In genomic region chr11:89617003-89617602, GRCh38 we compare ENCODE assay signal across 8 cellular contexts.
DNase-seq lines count a peak whose midpoint lies in the region; ATAC-seq, FAIRE-seq and TF ChIP-seq lines count a peak whose summit lies in the region.
"Not testable (repeated sequence)": the region's sequence is repeated elsewhere in the genome, so short reads cannot be mapped to it uniquely, and the experiment has no call there.

No MANE protein-coding gene starts in this region.

- not testable (repeated sequence) for H3K27me3 ChIP-seq in GM23248 (replicated peaks; ENCODE audit: insufficient read depth); RWPE2 (ENCODE audit: insufficient read depth, poor library complexity, severe bottlenecking); right lobe of liver; prostate gland (replicated peaks; ENCODE audit: insufficient read depth)

- 0% methylated on average over 1 of the region's 1 CpG for WGBS in A549 (ENCODE audit: missing lambda C conversion rate)
- 32 to 69% methylated on average over 1 of the region's 1 CpG for WGBS in GM23248 (ENCODE audit: low coverage in 1 of 2, low lambda C conversion rate in 2 of 2, missing lambda C conversion rate in 2 of 2), 2 experiments
- WGBS in right lobe of liver (ENCODE audit: insufficient coverage, low coverage, low lambda C conversion rate, missing lambda C conversion rate): 33% methylated on average over 1 of the region's 1 CpG
- 8% methylated on average over 1 of the region's 1 CpG for WGBS in prostate gland

- POLR2A ChIA-PET in A549 (lab: Yijun Ruan, JAX): not testable (repeated sequence)

- intact Hi-C loops in right lobe of liver (cut with DNase I); prostate gland (cut with DNase I): not testable (repeated sequence)

- ATAC-seq in A549 (peak; percentile 49 to 50; a peak in 2 of 6 replicates), RWPE2 (ENCODE audit: low read depth) (0 out of 3 replicates have a peak, but pooled peaks have one; percentile 53), right lobe of liver (peak; percentile 86 to 94 (median 89))

- not testable (repeated sequence) for TF ChIP-seq POLR2A in A549 (IDR thresholded peaks at IDR 0.05; ENCODE audit: low read length); right lobe of liver (IDR thresholded peaks at IDR 0.05); prostate gland (IDR thresholded peaks at IDR 0.05)

- not testable (repeated sequence) for H3K36me3 ChIP-seq in GM23248 (ENCODE audit: low read depth); RWPE2 (ENCODE audit: low read depth); right lobe of liver; prostate gland

- not testable (repeated sequence) for H3K9me3 ChIP-seq in A549; GM23248 (ENCODE audit: low read depth); RWPE2 (ENCODE audit: severe bottlenecking); right lobe of liver; prostate gland

- in situ Hi-C loops in GM23248 (cut with MboI): loop anchor here (25.0 kb wide), 2 partner anchors 280 to 505 kb away; no protein-coding TSS in a partner anchor

- not testable (repeated sequence) for H3F3A ChIP-seq in GM23248 (ENCODE audit: insufficient read depth)

- not testable (repeated sequence) for TF ChIP-seq EP300 in A549 (IDR thresholded peaks at IDR 0.05)

- not testable (repeated sequence) for H3K9ac ChIP-seq in GM23248

- H3K4me2 ChIP-seq in A549; GM23248 (ENCODE audit: unreplicated experiment): not testable (repeated sequence)

- H4K20me1 ChIP-seq in GM23248 (ENCODE audit: insufficient read depth): not testable (repeated sequence)

- TF ChIP-seq RAD21 in A549 (conservative IDR thresholded peaks at IDR 0.05 in 1 of 2, IDR thresholded peaks at IDR 0.05 in 1 of 2): peak; percentile 46 to 48; a peak in 4 of 5 replicates

- H2AFZ ChIP-seq in GM23248: not testable (repeated sequence)

- CTCF ChIA-PET in A549 (lab: Yijun Ruan, JAX): interaction anchor here (0.7 kb wide), 1 partner anchor 13 kb away, joined by 3 read pairs; no protein-coding TSS in a partner anchor

- H3K4me1 ChIP-seq in A549; GM23248 (ENCODE audit: insufficient read depth); RWPE2 (ENCODE audit: insufficient read depth, poor library complexity, severe bottlenecking); right lobe of liver; prostate gland (replicated peaks): not testable (repeated sequence)

- H3K27ac ChIP-seq in A549; GM23248; RWPE2 (ENCODE audit: poor library complexity, severe bottlenecking); right lobe of liver; prostate gland: not testable (repeated sequence)

- peak; percentile 34; the same call in 2 of the 3 replicates for TF ChIP-seq CTCF in A549 (IDR thresholded peaks at IDR 0.05)
- peak; percentile 50 for TF ChIP-seq CTCF in RWPE2 (IDR thresholded peaks at IDR 0.05; ENCODE audit: poor library complexity, severe bottlenecking)
- peak; percentile 37 for TF ChIP-seq CTCF in cardiac fibroblast (IDR thresholded peaks at IDR 0.05; ENCODE audit: low read depth, low read length)
- TF ChIP-seq CTCF in foreskin fibroblast (IDR thresholded peaks at IDR 0.05; ENCODE audit: low read depth, low read length): peak; percentile 27
- peak; percentile 41 to 56 (median 52) for TF ChIP-seq CTCF in right lobe of liver (IDR thresholded peaks at IDR 0.05)
- TF ChIP-seq CTCF in prostate gland (IDR thresholded peaks at IDR 0.05): peak in 3 of 4 experiments; percentile 36 to 65 (median 63)

- DNase-seq in A549 (ENCODE audit: low read depth in 1 of 2, low spot score in 1 of 2); RWPE2 (ENCODE audit: low spot score); right lobe of liver; prostate gland (ENCODE audit: low spot score): not testable (repeated sequence)
- DNase-seq in GM23248 (peak; percentile 19), NCI-H187 treated with DMSO at 0.1 percent for 48 hours (lab: John Stamatoyannopoulos, UW) (peak; percentile 1), cardiac fibroblast (ENCODE audit: low read depth in 2 of 2) (peak; percentile 20 to 33), foreskin fibroblast (peak in 1 of 2 donors; percentile 17)

- not testable (repeated sequence) for H3K79me2 ChIP-seq in GM23248 (ENCODE audit: insufficient read depth)

- H3K9me2 ChIP-seq in GM23248 (ENCODE audit: insufficient read depth): not testable (repeated sequence)

- FAIRE-seq in A549 (lab: Jason Lieb, UNC): peak; percentile 96

- not testable (repeated sequence) for H3K4me3 ChIP-seq in A549; GM23248; RWPE2 (ENCODE audit: severe bottlenecking); cardiac fibroblast (replicated peaks in 1 of 2; ENCODE audit: low read depth in 2 of 2, low read length in 2 of 2); foreskin fibroblast (ENCODE audit: low read depth in 1 of 2, low read length in 2 of 2); right lobe of liver; prostate gland

TF ChIP-seq in A549, 52 proteins besides CTCF, POLR2A, EP300 and RAD21:
- peak; percentile 24; the same call in 1 of the 3 replicates for TF ChIP-seq SMC3 (IDR thresholded peaks at IDR 0.05)
